Comparison of ENCODE assay signal across 1 cellular context in genomic region chr9:6441269-6441668, GRCh38.
TF ChIP-seq lines count a peak whose summit lies in the region.

No MANE protein-coding gene starts in this region.

TF ChIP-seq in IMR-90, 13 proteins besides CTCF, POLR2A, EP300 and RAD21:
- TF ChIP-seq FOS (IDR thresholded peaks at IDR 0.05; ENCODE audit: low read depth, low read length) (no peak), USF2 (IDR thresholded peaks at IDR 0.05; ENCODE audit: low read depth, low read length) (no peak), MAFK (IDR thresholded peaks at IDR 0.05; ENCODE audit: low read depth, low read length) (no peak), RFX5 (IDR thresholded peaks at IDR 0.05; ENCODE audit: low read depth, low read length) (no peak), MXI1 (IDR thresholded peaks at IDR 0.05; ENCODE audit: borderline replicate concordance, low read depth, low read length) (no peak), RCOR1 (IDR thresholded peaks at IDR 0.05; ENCODE audit: insufficient replicate concordance, low read length) (no peak), SMC3 (IDR thresholded peaks at IDR 0.05; ENCODE audit: low read depth, low read length) (no peak), NFE2L2 (IDR thresholded peaks at IDR 0.05; ENCODE audit: low read depth, low read length) (no peak), MAZ (IDR thresholded peaks at IDR 0.05; ENCODE audit: borderline replicate concordance, low read depth, low read length) (no peak), CEBPB (IDR thresholded peaks at IDR 0.05; ENCODE audit: low read depth, low read length) (no peak), BHLHE40 (IDR thresholded peaks at IDR 0.05; ENCODE audit: low read depth, low read length) (no peak), CHD1 (IDR thresholded peaks at IDR 0.05; ENCODE audit: low read depth, low read length) (no peak)
- TF ChIP-seq, protein P1, sequence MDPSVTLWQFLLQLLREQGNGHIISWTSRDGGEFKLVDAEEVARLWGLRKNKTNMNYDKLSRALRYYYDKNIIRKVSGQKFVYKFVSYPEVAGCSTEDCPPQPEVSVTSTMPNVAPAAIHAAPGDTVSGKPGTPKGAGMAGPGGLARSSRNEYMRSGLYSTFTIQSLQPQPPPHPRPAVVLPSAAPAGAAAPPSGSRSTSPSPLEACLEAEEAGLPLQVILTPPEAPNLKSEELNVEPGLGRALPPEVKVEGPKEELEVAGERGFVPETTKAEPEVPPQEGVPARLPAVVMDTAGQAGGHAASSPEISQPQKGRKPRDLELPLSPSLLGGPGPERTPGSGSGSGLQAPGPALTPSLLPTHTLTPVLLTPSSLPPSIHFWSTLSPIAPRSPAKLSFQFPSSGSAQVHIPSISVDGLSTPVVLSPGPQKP (IDR thresholded peaks at IDR 0.05; ENCODE audit: borderline replicate concordance, low read depth, low read length), result no peak
